In genomic region chr16:2753523-2754020, GRCh38 we compare ENCODE assay signal across 8 cellular contexts. TPM values are rescaled to one million over a fixed set of nuclear protein-coding genes. Genes with fewer than 3 reads are reported as not detected.
A peak's percentile ranks its signal among the peaks of the same experiment; 100 is the strongest.
DNase-seq lines count a peak whose midpoint lies in the region; ATAC-seq and TF ChIP-seq lines count a peak whose summit lies in the region.

No MANE protein-coding gene starts in this region.

- H3K27me3 ChIP-seq in KMS-11 (ENCODE audit: insufficient read depth, low read depth): no peaks in the 10 kb centered on the region

- peak overlapping the region; percentile 98 for H3K27ac ChIP-seq in KMS-11
- H3K27ac ChIP-seq in mesodermal cell (ENCODE audit: low read depth, low read length, severe bottlenecking): peak overlapping the region; percentile 100

- no peaks in the 10 kb centered on the region for H3K27me3 Mint-ChIP-seq in central memory CD8-positive, alpha-beta T cell

- H3K36me3 Mint-ChIP-seq in central memory CD8-positive, alpha-beta T cell (ENCODE audit: insufficient read depth): peaks cover 58% of the 10 kb centered on the region

- H3K4me3 Mint-ChIP-seq in central memory CD8-positive, alpha-beta T cell: peak overlapping the region; percentile 93

- H3K36me3 ChIP-seq in KMS-11 (ENCODE audit: insufficient read depth) (peaks cover 18% of the 10 kb centered on the region), mesodermal cell (ENCODE audit: control insufficient read depth, insufficient read depth, low read length) (peaks cover 46% of the 10 kb centered on the region)

- H3K79me2 ChIP-seq in KMS-11 (ENCODE audit: insufficient read depth, low read depth): peaks cover 57% of the 10 kb centered on the region

- TF ChIP-seq CTCF in AG09309 (IDR thresholded peaks at IDR 0.05; ENCODE audit: control insufficient read depth, insufficient read depth, low read depth, low read length, missing control alignments) (no peak), KMS-11 (conservative IDR thresholded peaks at IDR 0.05; ENCODE audit: low read depth, low read length) (no peak)

- peak overlapping the region; percentile 69 for H3K4me3 ChIP-seq in AG09309 (ENCODE audit: control insufficient read depth, low read depth, low read length)
- no peak overlapping the region for H3K4me3 ChIP-seq in KMS-11 (IDR thresholded peaks at IDR 0.05; ENCODE audit: insufficient read depth, low read depth, low read length)
- H3K4me3 ChIP-seq in mesodermal cell (ENCODE audit: extremely low read depth, insufficient read depth, low read length, poor library complexity, severe bottlenecking): peak overlapping the region; percentile 90

- no peaks in the 10 kb centered on the region for H3K9me3 ChIP-seq in mesodermal cell (ENCODE audit: control insufficient read depth, low read length)

- no peak overlapping the region for H2AFZ ChIP-seq in KMS-11 (ENCODE audit: low read depth)

- no peak for ATAC-seq in central memory CD8-positive, alpha-beta T cell (replicated peaks; ENCODE audit: extremely low read depth, poor library complexity, severe bottlenecking)
- ATAC-seq in HG03342 (IDR thresholded peaks at IDR 0.05; ENCODE audit: unreplicated experiment): no peak
- ATAC-seq in GM19397 (IDR thresholded peaks at IDR 0.05; ENCODE audit: unreplicated experiment): no peak

- peaks cover 29% of the 10 kb centered on the region for H3K4me1 ChIP-seq in KMS-11 (ENCODE audit: low read depth, poor library complexity, severe bottlenecking)
- peaks cover 16% of the 10 kb centered on the region for H3K4me1 ChIP-seq in mesodermal cell (ENCODE audit: control insufficient read depth, insufficient read depth, low read length, poor library complexity, severe bottlenecking)

- peaks cover 5% of the 10 kb centered on the region for H3K9me3 Mint-ChIP-seq in central memory CD8-positive, alpha-beta T cell

- H3K4me1 Mint-ChIP-seq in central memory CD8-positive, alpha-beta T cell: peaks cover 58% of the 10 kb centered on the region

- 0% methylated on average over 10 to 11 of the region's 17 CpGs for WGBS in mesodermal cell (ENCODE audit: insufficient coverage in 2 of 2), 2 experiments

- peak overlapping the region; percentile 92 for H3K27ac Mint-ChIP-seq in central memory CD8-positive, alpha-beta T cell (ENCODE audit: low read depth)

- peak overlapping the region; percentile 87 for H3K4me2 ChIP-seq in KMS-11

- H3K9ac ChIP-seq in KMS-11: peak overlapping the region; percentile 97

- H4K20me1 ChIP-seq in KMS-11 (ENCODE audit: insufficient read depth): peaks cover 46% of the 10 kb centered on the region

- no peak for DNase-seq in AG09309 (ENCODE audit: low read depth)
- DNase-seq in central memory CD8-positive, alpha-beta T cell (ENCODE audit: low spot score in 2 of 2): no peak
- DNase-seq in stimulated activated CD4-positive, alpha-beta T cell treated with anti-CD3 and anti-CD28 coated beads, Interleukin-1b, Interleukin-23, amount 100 ng/mL, for 48 hours: no peak
- no peak for DNase-seq in putamen (ENCODE audit: low spot score)

RNA-seq across cellular contexts. Expression of gene SRRM2, which starts 1.1 kb away (rescaled TPM):
- 378 TPM for polyA plus RNA-seq in mesodermal cell (2013, experiment 1 of 2)
- 310 TPM for polyA plus RNA-seq in mesodermal cell (2013, experiment 2 of 2)

RNA-seq across cellular contexts. Expression of gene ELOB, which starts 23.5 kb away (rescaled TPM):
- 251 TPM for polyA plus RNA-seq in mesodermal cell (2013, experiment 1 of 2)
- polyA plus RNA-seq in mesodermal cell (2013, experiment 2 of 2): 206 TPM

RNA-seq across cellular contexts. Expression of gene PRSS27, which starts 33.5 kb away (rescaled TPM):
- polyA plus RNA-seq in mesodermal cell (2013, experiment 1 of 2): 3.1 TPM
- polyA plus RNA-seq in mesodermal cell (2013, experiment 2 of 2): 3.1 TPM

RNA-seq across cellular contexts. Expression of gene PRSS33, which starts 33.8 kb away (rescaled TPM):
- polyA plus RNA-seq in mesodermal cell (2013, experiment 1 of 2): not detected
- polyA plus RNA-seq in mesodermal cell (2013, experiment 2 of 2): not detected

RNA-seq across cellular contexts. Expression of gene PRSS41, which starts 44.7 kb away (rescaled TPM):
- not detected for polyA plus RNA-seq in mesodermal cell (2013, experiment 1 of 2)
- not detected for polyA plus RNA-seq in mesodermal cell (2013, experiment 2 of 2)
